In genomic region chr9:109317311-109317978, GRCh38 we compare ENCODE assay signal across 16 cellular contexts. TPM values are rescaled to one million over a fixed set of nuclear protein-coding genes. Genes with fewer than 3 reads are reported as not detected.
DNase-seq lines count a peak whose midpoint lies in the region; ATAC-seq, FAIRE-seq and TF ChIP-seq lines count a peak whose summit lies in the region.
"Had no signal": no experiment of that assay in that cellular context is flagged by ENCODE, and none has a peak within 500 bp of the region (broad histone marks: within the 10 kb centered on the region; RNA-seq: fewer than 3 reads in every experiment).

No MANE protein-coding gene starts in this region.

- H3K9me3 ChIP-seq in A549 (no peaks in the 10 kb centered on the region), RWPE2 (ENCODE audit: severe bottlenecking) (no peaks in the 10 kb centered on the region), right lobe of liver (no peaks in the 10 kb centered on the region)
- H3K9me3 ChIP-seq: gastroesophageal sphincter, left lung, neutrophil had no signal

- H3K4me2 ChIP-seq in A549 = peak overlapping the region; percentile 63; the same call in 2 of the 3 replicates
- H3K4me2 ChIP-seq: KMS-11 had no signal

- DNase-seq in A549 (ENCODE audit: low read depth in 1 of 2, low spot score in 1 of 2) (no peak), RWPE2 (ENCODE audit: low spot score) (no peak), right lobe of liver (no peak), GM20000 (ENCODE audit: low spot score) (no peak), omental fat pad (ENCODE audit: low spot score) (no peak)
- no peak for DNase-seq in stimulated activated naive CD4-positive, alpha-beta T cell (lab: John Stamatoyannopoulos, UW)
- DNase-seq in activated naive CD8-positive, alpha-beta T cell treated with anti-CD3 and anti-CD28 coated beads for 36 hours = no peak
- DNase-seq: brain microvascular endothelial cell; DMS 273 treated with DMSO at 0.1 percent for 48 hours; left lung; NCI-H2227 treated with DMSO at 0.1 percent for 48 hours; stimulated activated CD4-positive, alpha-beta T cell treated with anti-CD3 and anti-CD28 coated beads, Interleukin-12 subunit alpha, Interleukin-12 subunit beta, amount 100 ng/mL, for 4 hours had no signal

- peaks cover 54% of the 10 kb centered on the region for H3K27me3 Mint-ChIP-seq in IgD-negative memory B cell
- H3K27me3 Mint-ChIP-seq in activated naive CD8-positive, alpha-beta T cell treated with anti-CD3 and anti-CD28 coated beads for 36 hours = peaks cover 84% of the 10 kb centered on the region

- no peak overlapping the region for H3K4me3 ChIP-seq in A549
- no peak overlapping the region for H3K4me3 ChIP-seq in RWPE2 (ENCODE audit: severe bottlenecking)
- peak overlapping the region in 1 of 3 donors; percentile 24 for H3K4me3 ChIP-seq in right lobe of liver
- H3K4me3 ChIP-seq: gastroesophageal sphincter, left lung had no signal

- H3K36me3 Mint-ChIP-seq in IgD-negative memory B cell = peaks cover 3% of the 10 kb centered on the region
- H3K36me3 Mint-ChIP-seq in activated naive CD8-positive, alpha-beta T cell treated with anti-CD3 and anti-CD28 coated beads for 36 hours = no peaks in the 10 kb centered on the region

- H3K4me1 Mint-ChIP-seq in IgD-negative memory B cell = peaks cover 0 to 9% (median 4%) of the 10 kb centered on the region in 3 donors
- H3K4me1 Mint-ChIP-seq in activated naive CD8-positive, alpha-beta T cell treated with anti-CD3 and anti-CD28 coated beads for 36 hours = peaks cover 13% of the 10 kb centered on the region

- H3K4me1 ChIP-seq in A549 (peaks cover 73% of the 10 kb centered on the region), RWPE2 (ENCODE audit: insufficient read depth, poor library complexity, severe bottlenecking) (peaks cover 42% of the 10 kb centered on the region), right lobe of liver (peaks cover 0 to 55% (median 20%) of the 10 kb centered on the region in 4 donors)

- no peak for TF ChIP-seq RAD21 in A549 (conservative IDR thresholded peaks at IDR 0.05 in 1 of 2, IDR thresholded peaks at IDR 0.05 in 1 of 2)

- H3K27ac ChIP-seq in A549 = peak overlapping the region; percentile 14 to 71; a peak in 3 of 6 replicates
- H3K27ac ChIP-seq in RWPE2 (ENCODE audit: poor library complexity, severe bottlenecking) = peak overlapping the region; percentile 73
- peak overlapping the region in 2 of 3 donors; percentile 72 to 90 for H3K27ac ChIP-seq in right lobe of liver
- H3K27ac ChIP-seq: brain microvascular endothelial cell, gastroesophageal sphincter, KMS-11, left lung, neutrophil had no signal

- POLR2A ChIA-PET in A549 (lab: Yijun Ruan, JAX) = no interaction called here

- H3K27ac Mint-ChIP-seq in IgD-negative memory B cell = peak overlapping the region; percentile 20 to 67 (median 31)
- no peak overlapping the region for H3K27ac Mint-ChIP-seq in activated naive CD8-positive, alpha-beta T cell treated with anti-CD3 and anti-CD28 coated beads for 36 hours

- intact Hi-C loops in right lobe of liver (cut with DNase I) = loop anchor here in 1 of 2 donors (5.0 kb wide), 1 partner anchor 65 kb away; no protein-coding TSS in a partner anchor

- no peaks in the 10 kb centered on the region for H3K9me3 Mint-ChIP-seq in IgD-negative memory B cell
- H3K9me3 Mint-ChIP-seq in activated naive CD8-positive, alpha-beta T cell treated with anti-CD3 and anti-CD28 coated beads for 36 hours = no peaks in the 10 kb centered on the region

- WGBS in A549 (ENCODE audit: missing lambda C conversion rate) = 92% methylated on average over 13 of the region's 13 CpGs
- WGBS in right lobe of liver (ENCODE audit: insufficient coverage, low coverage, low lambda C conversion rate, missing lambda C conversion rate) = 66% methylated on average over 13 of the region's 13 CpGs

- TF ChIP-seq CTCF in A549 (IDR thresholded peaks at IDR 0.05) (no peak), RWPE2 (IDR thresholded peaks at IDR 0.05; ENCODE audit: poor library complexity, severe bottlenecking) (no peak), right lobe of liver (IDR thresholded peaks at IDR 0.05) (no peak), GM20000 (IDR thresholded peaks at IDR 0.05; ENCODE audit: extremely low read depth, missing control alignments) (no peak), omental fat pad (IDR thresholded peaks at IDR 0.05) (no peak)

- CTCF ChIA-PET in A549 (lab: Yijun Ruan, JAX) = interaction anchor here (0.6 to 6.2 kb wide), 13 partner anchors 8 to 428 kb away, joined by 3 to 58 read pairs (median 3); no protein-coding TSS in a partner anchor

- H3K27me3 ChIP-seq in RWPE2 (ENCODE audit: insufficient read depth, poor library complexity, severe bottlenecking) = no peaks in the 10 kb centered on the region
- no peaks in the 10 kb centered on the region for H3K27me3 ChIP-seq in right lobe of liver

- ATAC-seq in A549 (no peak), RWPE2 (ENCODE audit: low read depth) (no peak), right lobe of liver (no peak), omental fat pad (ENCODE audit: low FRiP score) (no peak)
- ATAC-seq: gastroesophageal sphincter, left lung had no signal

- H3K36me3 ChIP-seq in RWPE2 (ENCODE audit: low read depth) (no peaks in the 10 kb centered on the region), right lobe of liver (no peaks in the 10 kb centered on the region)
- H3K36me3 ChIP-seq: brain microvascular endothelial cell, gastroesophageal sphincter, left lung, neutrophil had no signal

- H3K4me3 Mint-ChIP-seq in IgD-negative memory B cell = peak overlapping the region in 1 of 4 donors; percentile 72
- no peak overlapping the region for H3K4me3 Mint-ChIP-seq in activated naive CD8-positive, alpha-beta T cell treated with anti-CD3 and anti-CD28 coated beads for 36 hours

- TF ChIP-seq EP300 in A549 (IDR thresholded peaks at IDR 0.05) = no peak

- TF ChIP-seq POLR2A in A549 (IDR thresholded peaks at IDR 0.05; ENCODE audit: low read length) (no peak), right lobe of liver (IDR thresholded peaks at IDR 0.05) (no peak)

- FAIRE-seq in A549 (lab: Jason Lieb, UNC) = no peak

TF ChIP-seq in A549, 52 proteins besides CTCF, POLR2A, EP300 and RAD21:
- TF ChIP-seq HOXB5 (CRISPR knock-in tag; IDR thresholded peaks at IDR 0.05) = no peak
- no peak for TF ChIP-seq JUNB (IDR thresholded peaks at IDR 0.05)
- no peak for TF ChIP-seq POLR2AphosphoS2 (conservative IDR thresholded peaks at IDR 0.05; ENCODE audit: low read length)
- no peak for TF ChIP-seq SREBF2 (IDR thresholded peaks at IDR 0.05)
- no peak for TF ChIP-seq ELK1 (IDR thresholded peaks at IDR 0.05; ENCODE audit: low read depth, low read length)
- TF ChIP-seq HOXB13 (CRISPR knock-in tag; IDR thresholded peaks at IDR 0.05; ENCODE audit: low read depth) = no peak
- no peak for TF ChIP-seq CHD4 (IDR thresholded peaks at IDR 0.05; ENCODE audit: borderline replicate concordance)
- TF ChIP-seq TFCP2L1 (CRISPR knock-in tag; IDR thresholded peaks at IDR 0.05) = no peak
- no peak for TF ChIP-seq MAFK (IDR thresholded peaks at IDR 0.05; ENCODE audit: partially characterized antibody)
- TF ChIP-seq KDM1A (IDR thresholded peaks at IDR 0.05; ENCODE audit: low read depth) = no peak
- no peak for TF ChIP-seq RNF2 (IDR thresholded peaks at IDR 0.05; ENCODE audit: borderline replicate concordance, low read depth)
- TF ChIP-seq HDAC2 (IDR thresholded peaks at IDR 0.05) = no peak
- no peak for TF ChIP-seq RFX5 (IDR thresholded peaks at IDR 0.05)
- TF ChIP-seq ZNF302 (CRISPR knock-in tag; IDR thresholded peaks at IDR 0.05) = no peak
- TF ChIP-seq ESRRA (IDR thresholded peaks at IDR 0.05; ENCODE audit: borderline replicate concordance, low read length) = no peak
- TF ChIP-seq KDM5A (IDR thresholded peaks at IDR 0.05) = no peak
- TF ChIP-seq EHF (CRISPR knock-in tag; IDR thresholded peaks at IDR 0.05) = no peak
- TF ChIP-seq USF2 (IDR thresholded peaks at IDR 0.05) = no peak
- TF ChIP-seq TP53 (CRISPR knock-in tag; IDR thresholded peaks at IDR 0.05) = no peak

RNA-seq across cellular contexts. Expression of gene EPB41L4B, which starts 3.4 kb away (rescaled TPM):
- polyA plus RNA-seq in A549 (2011; rRNA removed) (18.6 and 22.0 TPM in 2 replicates), A549 (2017; fragmentation: RNase III; extraction: RNeasy Plus Mini Kit Qiagen cat#74134 plus additional on column Dnase treatment) (7.9 to 8.0 TPM (median 7.9 TPM) in 3 replicates), IgD-negative memory B cell (not detected)
- polyA plus RNA-seq in A549 (2012; cell fraction: cytosol; rRNA removed) = 4.2 and 5.0 TPM in 2 replicates
- polyA plus RNA-seq in A549 (2012; cell fraction: nucleus; rRNA removed) = 2.2 and 3.2 TPM in 2 replicates
- polyA minus RNA-seq in A549 (2011; rRNA and poly(A)+ RNA removed) = 14.0 and 14.7 TPM in 2 replicates
- total RNA-seq in right lobe of liver (10 to 100 TPM; 29.0 to 89.0 (median 32.4) TPM), omental fat pad (10 to 100 TPM in 3 of 4 donors, 1 to 10 TPM in 1; 6.3 to 47.7 (median 33.6) TPM)
- total RNA-seq in activated naive CD8-positive, alpha-beta T cell treated with anti-CD3 and anti-CD28 coated beads for 36 hours = under 1 TPM; 0.74 TPM

Comparison
In these comparisons a context has a peak if more than half of its experiments do, and no peak if none do; other contexts are left out.
1. RNA of gene EPB41L4B, which starts 3.4 kb away (total RNA-seq): 6.3 to 47.7 TPM in omental fat pad and 29.0 to 89.0 TPM in right lobe of liver; 0.74 TPM in activated naive CD8-positive, alpha-beta T cell treated with anti-CD3 and anti-CD28 coated beads for 36 hours; every median in the first group is over 4 times any median in the second.
2. Peak in every context shown above with its lines, with median percentiles within 50 percentile points of each other: H3K27ac ChIP-seq.